Comparison of ENCODE assay signal across 9 cellular contexts in genomic region chr2:28956415-28956826, GRCh38. TPM values are rescaled to one million over a fixed set of nuclear protein-coding genes. Genes with fewer than 3 reads are reported as not detected.
DNase-seq lines count a peak whose midpoint lies in the region; ATAC-seq lines count a peak whose summit lies in the region.
"Had no signal": no experiment of that assay in that cellular context is flagged by ENCODE, and none has a peak within 500 bp of the region (broad histone marks: within the 10 kb centered on the region; RNA-seq: fewer than 3 reads in every experiment).

No MANE protein-coding gene starts in this region.

- H3K9ac ChIP-seq in BLaER1: no peak overlapping the region

- peak; percentile 51 for ATAC-seq in HG03354 (IDR thresholded peaks at IDR 0.05; ENCODE audit: poor library complexity, severe bottlenecking, unreplicated experiment)
- peak; percentile 54 for ATAC-seq in stimulated activated memory B cell treated with anti-CD40 and anti-IgM and Interleukin-4, amounts not matched to agents 10 μg/mL and 1 μg/mL and 100 μg/mL, for 72 hours
- no peak for ATAC-seq in HG03025 (IDR thresholded peaks at IDR 0.05; ENCODE audit: low FRiP score, unreplicated experiment)
- ATAC-seq in HG03108 (IDR thresholded peaks at IDR 0.05; ENCODE audit: unreplicated experiment): no peak

- H3K4me1 Mint-ChIP-seq in stimulated activated memory B cell treated with anti-CD40 and anti-IgM and Interleukin-4, amounts not matched to agents 10 μg/mL and 1 μg/mL and 100 μg/mL, for 72 hours: peaks cover 14% of the 10 kb centered on the region

- no peaks in the 10 kb centered on the region for H3K36me3 Mint-ChIP-seq in stimulated activated memory B cell treated with anti-CD40 and anti-IgM and Interleukin-4, amounts not matched to agents 10 μg/mL and 1 μg/mL and 100 μg/mL, for 72 hours

- DNase-seq in activated T-helper 9 cell treated with anti-CD3 and anti-CD28 coated beads, Interleukin-2, amount 50 U/mL, for 16 hours (ENCODE audit: low read depth): peak; percentile 31
- no peak for DNase-seq in posterior vena cava (ENCODE audit: low spot score)

- intact Hi-C loops in posterior vena cava (cut with DNase I): loop anchor here (5.0 kb wide), 2 partner anchors 241 to 881 kb away; no protein-coding TSS in a partner anchor

- peaks cover 26% of the 10 kb centered on the region for H3K4me1 ChIP-seq in BLaER1

- H3K4me3 ChIP-seq in BLaER1 (no peak overlapping the region), iPS-18c (ENCODE audit: insufficient read depth, low read depth, low read length) (peak overlapping the region; percentile 30; the same call in 1 of the 2 replicates)

- no peaks in the 10 kb centered on the region for H3K27me3 Mint-ChIP-seq in stimulated activated memory B cell treated with anti-CD40 and anti-IgM and Interleukin-4, amounts not matched to agents 10 μg/mL and 1 μg/mL and 100 μg/mL, for 72 hours

- no peaks in the 10 kb centered on the region for H3K9me3 ChIP-seq in BLaER1
- H3K9me3 ChIP-seq in iPS-18c (ENCODE audit: control insufficient read depth, insufficient read depth, low read length): no peaks in the 10 kb centered on the region

- H3K27me3 ChIP-seq in BLaER1: no peaks in the 10 kb centered on the region

- no peaks in the 10 kb centered on the region for H3K36me3 ChIP-seq in BLaER1

- H3K27ac ChIP-seq in BLaER1: no peak overlapping the region

- H3K4me3 Mint-ChIP-seq in stimulated activated memory B cell treated with anti-CD40 and anti-IgM and Interleukin-4, amounts not matched to agents 10 μg/mL and 1 μg/mL and 100 μg/mL, for 72 hours: no peak overlapping the region

- no peaks in the 10 kb centered on the region for H3K9me3 Mint-ChIP-seq in stimulated activated memory B cell treated with anti-CD40 and anti-IgM and Interleukin-4, amounts not matched to agents 10 μg/mL and 1 μg/mL and 100 μg/mL, for 72 hours

- H4K20me1 ChIP-seq in BLaER1: peaks cover 3% of the 10 kb centered on the region; the same call in 1 of the 2 replicates

- H3K4me2 ChIP-seq in BLaER1: peak overlapping the region; percentile 22; the same call in 1 of the 2 replicates

- no peak overlapping the region for H3K27ac Mint-ChIP-seq in stimulated activated memory B cell treated with anti-CD40 and anti-IgM and Interleukin-4, amounts not matched to agents 10 μg/mL and 1 μg/mL and 100 μg/mL, for 72 hours

RNA-seq across cellular contexts. Expression of gene TOGARAM2, which starts 24.7 kb away (rescaled TPM):
- total RNA-seq in posterior vena cava: under 1 TPM; 0.52 to 0.60 TPM
- total RNA-seq: glomerular endothelial cell had no signal

Comparison
In these comparisons a context has a peak if more than half of its experiments do, and no peak if none do; other contexts are left out.
1. ATAC-seq: peak in HG03354 (single experiment) and stimulated activated memory B cell treated with anti-CD40 and anti-IgM and Interleukin-4, amounts not matched to agents 10 μg/mL and 1 μg/mL and 100 μg/mL, for 72 hours (single experiment); none in HG03025 (single experiment) and HG03108 (single experiment).